ENCODE assay signal across 25 cellular contexts in the genomic region with DNA sequence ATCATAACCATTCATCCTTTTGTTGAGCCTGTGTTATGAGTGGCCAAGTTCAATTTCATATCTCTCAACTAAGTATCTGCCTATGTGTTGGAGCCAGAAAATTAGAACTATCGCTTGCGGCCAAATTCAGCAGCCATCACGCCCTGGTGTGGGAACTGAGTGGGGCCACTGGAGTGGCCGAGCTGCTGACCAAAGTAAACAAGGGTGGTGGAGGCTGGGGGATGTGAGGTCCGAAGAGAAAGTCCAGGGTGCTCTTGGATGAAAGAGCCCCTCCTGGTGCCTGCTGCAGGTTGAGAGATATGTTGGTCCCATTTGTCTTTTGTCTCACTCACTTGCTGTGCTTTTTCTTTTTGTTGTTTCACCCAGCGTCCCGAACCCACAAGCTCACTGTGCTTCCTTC. TPM values are rescaled to one million over a fixed set of nuclear protein-coding genes. Genes with fewer than 3 reads are reported as not detected.
DNase-seq lines count a peak whose midpoint lies in the region; ATAC-seq and TF ChIP-seq lines count a peak whose summit lies in the region.
"Had no signal": no experiment of that assay in that cellular context is flagged by ENCODE, and none has a peak within 500 bp of the region (broad histone marks: within the 10 kb centered on the region; RNA-seq: fewer than 3 reads in every experiment).

No MANE protein-coding gene starts in this region.

- intact Hi-C loops in left cardiac atrium (cut with DNase I): no loop called here

- no peak overlapping the region for H3K27ac Mint-ChIP-seq in GM23338
- no peak overlapping the region for H3K27ac Mint-ChIP-seq in HFFc6
- H3K27ac Mint-ChIP-seq: CD4-positive, alpha-beta memory T cell had no signal

- no peaks in the 10 kb centered on the region for H3K4me1 Mint-ChIP-seq in GM23338
- no peaks in the 10 kb centered on the region for H3K4me1 Mint-ChIP-seq in HFFc6 (ENCODE audit: low read depth)

- H3K27me3 ChIP-seq in Peyer's patch (no peaks in the 10 kb centered on the region), GM23338 (ENCODE audit: insufficient read depth) (no peaks in the 10 kb centered on the region)

- H3K36me3 ChIP-seq in Peyer's patch: peaks cover 0 to 5% (median 0%) of the 10 kb centered on the region in 3 donors
- no peaks in the 10 kb centered on the region; the same call in 1 of the 2 replicates for H3K36me3 ChIP-seq in GM23338 (ENCODE audit: insufficient read depth)

- ATAC-seq in left cardiac atrium: peak; percentile 64 to 80
- no peak for ATAC-seq in GM23338
- ATAC-seq in HG02623 (IDR thresholded peaks at IDR 0.05; ENCODE audit: unreplicated experiment): no peak
- ATAC-seq in HG02973 (IDR thresholded peaks at IDR 0.05; ENCODE audit: unreplicated experiment): no peak

- no peaks in the 10 kb centered on the region for H4K20me1 ChIP-seq in GM23338 (replicated peaks; ENCODE audit: insufficient read depth)

- no peaks in the 10 kb centered on the region for H3F3A ChIP-seq in GM23338 (replicated peaks; ENCODE audit: low read depth)

- H3K4me3 ChIP-seq in Peyer's patch: no peak overlapping the region
- no peak overlapping the region for H3K4me3 ChIP-seq in GM23338
- H3K4me3 ChIP-seq: PC-9 had no signal

- H3K9me2 ChIP-seq in GM23338 (ENCODE audit: insufficient read depth): no peaks in the 10 kb centered on the region

- H3K79me2 ChIP-seq in GM23338 (replicated peaks; ENCODE audit: insufficient read depth): no peaks in the 10 kb centered on the region

- H3K27me3 Mint-ChIP-seq in GM23338 (ENCODE audit: insufficient read depth, low read depth, poor library complexity): peaks cover 11% of the 10 kb centered on the region
- H3K27me3 Mint-ChIP-seq in HFFc6 (ENCODE audit: insufficient read depth): peaks cover 3% of the 10 kb centered on the region; the same call in 1 of the 2 replicates

- H3K9me3 ChIP-seq in Peyer's patch: no peaks in the 10 kb centered on the region

- no peak for TF ChIP-seq CTCF in Peyer's patch (IDR thresholded peaks at IDR 0.05)
- TF ChIP-seq CTCF in GM23338 (conservative IDR thresholded peaks at IDR 0.05; ENCODE audit: low read depth in 2 of 2): no peak
- TF ChIP-seq CTCF in HFFc6 (IDR thresholded peaks at IDR 0.05): no peak

- no peak overlapping the region for H2AFZ ChIP-seq in GM23338
- H2AFZ ChIP-seq: PC-9 had no signal

- no peaks in the 10 kb centered on the region for H3K36me3 Mint-ChIP-seq in GM23338 (ENCODE audit: low read depth)
- H3K36me3 Mint-ChIP-seq in HFFc6 (ENCODE audit: low read depth): no peaks in the 10 kb centered on the region
- H3K36me3 Mint-ChIP-seq: CD4-positive, alpha-beta memory T cell had no signal

- no peak overlapping the region for H3K4me3 Mint-ChIP-seq in GM23338
- no peak overlapping the region for H3K4me3 Mint-ChIP-seq in HFFc6
- H3K4me3 Mint-ChIP-seq: CD4-positive, alpha-beta memory T cell had no signal

- DNase-seq in Peyer's patch (peak in 2 of 3 donors; percentile 6 to 17), left cardiac atrium (no peak), mesenteric fat pad (ENCODE audit: low spot score) (peak; percentile 51), GM23338 (ENCODE audit: low spot score) (no peak), HFFc6 (no peak)
- DNase-seq: C1 segment of cervical spinal cord; CD4-positive, alpha-beta memory T cell; COR-L47; DMS53; GOT3; HCEC 1CT; NCI-H1092 treated with DMSO at 0.1 percent for 48 hours; NCI-H1436; NCI-H187; NCI-H2081 treated with DMSO at 0.1 percent for 48 hours; NCI-H2171; NCI-H345; NCI-H510A treated with DMSO at 0.1 percent for 48 hours; PC-9; RPMI8226; SHP77 treated with DMSO at 0.1 percent for 48 hours had no signal

- no peak overlapping the region for H3K27ac ChIP-seq in Peyer's patch
- no peak overlapping the region for H3K27ac ChIP-seq in GM23338 (ENCODE audit: low read depth)
- H3K27ac ChIP-seq: PC-9 had no signal

- TF ChIP-seq POLR2A in Peyer's patch (IDR thresholded peaks at IDR 0.05): no peak

- H3K9me3 Mint-ChIP-seq in GM23338 (no peaks in the 10 kb centered on the region), HFFc6 (peaks cover 41% of the 10 kb centered on the region)
- H3K9me3 Mint-ChIP-seq: CD4-positive, alpha-beta memory T cell had no signal

- no peak overlapping the region for H3K4me2 ChIP-seq in GM23338
- H3K4me2 ChIP-seq: PC-9 had no signal

- H3K4me1 ChIP-seq in Peyer's patch: no peaks in the 10 kb centered on the region
- H3K4me1 ChIP-seq in GM23338 (ENCODE audit: insufficient read depth): no peaks in the 10 kb centered on the region

TF ChIP-seq in GM23338, 12 proteins besides CTCF, POLR2A, EP300 and RAD21:
- TF ChIP-seq ZNF114 (CRISPR knock-in tag; IDR thresholded peaks at IDR 0.05) (no peak), POLR2AphosphoS5 (IDR thresholded peaks at IDR 0.05; ENCODE audit: low read depth) (no peak), CREB1 (CRISPR knock-in tag; IDR thresholded peaks at IDR 0.05; ENCODE audit: low read depth) (no peak)
- TF ChIP-seq, protein P1, sequence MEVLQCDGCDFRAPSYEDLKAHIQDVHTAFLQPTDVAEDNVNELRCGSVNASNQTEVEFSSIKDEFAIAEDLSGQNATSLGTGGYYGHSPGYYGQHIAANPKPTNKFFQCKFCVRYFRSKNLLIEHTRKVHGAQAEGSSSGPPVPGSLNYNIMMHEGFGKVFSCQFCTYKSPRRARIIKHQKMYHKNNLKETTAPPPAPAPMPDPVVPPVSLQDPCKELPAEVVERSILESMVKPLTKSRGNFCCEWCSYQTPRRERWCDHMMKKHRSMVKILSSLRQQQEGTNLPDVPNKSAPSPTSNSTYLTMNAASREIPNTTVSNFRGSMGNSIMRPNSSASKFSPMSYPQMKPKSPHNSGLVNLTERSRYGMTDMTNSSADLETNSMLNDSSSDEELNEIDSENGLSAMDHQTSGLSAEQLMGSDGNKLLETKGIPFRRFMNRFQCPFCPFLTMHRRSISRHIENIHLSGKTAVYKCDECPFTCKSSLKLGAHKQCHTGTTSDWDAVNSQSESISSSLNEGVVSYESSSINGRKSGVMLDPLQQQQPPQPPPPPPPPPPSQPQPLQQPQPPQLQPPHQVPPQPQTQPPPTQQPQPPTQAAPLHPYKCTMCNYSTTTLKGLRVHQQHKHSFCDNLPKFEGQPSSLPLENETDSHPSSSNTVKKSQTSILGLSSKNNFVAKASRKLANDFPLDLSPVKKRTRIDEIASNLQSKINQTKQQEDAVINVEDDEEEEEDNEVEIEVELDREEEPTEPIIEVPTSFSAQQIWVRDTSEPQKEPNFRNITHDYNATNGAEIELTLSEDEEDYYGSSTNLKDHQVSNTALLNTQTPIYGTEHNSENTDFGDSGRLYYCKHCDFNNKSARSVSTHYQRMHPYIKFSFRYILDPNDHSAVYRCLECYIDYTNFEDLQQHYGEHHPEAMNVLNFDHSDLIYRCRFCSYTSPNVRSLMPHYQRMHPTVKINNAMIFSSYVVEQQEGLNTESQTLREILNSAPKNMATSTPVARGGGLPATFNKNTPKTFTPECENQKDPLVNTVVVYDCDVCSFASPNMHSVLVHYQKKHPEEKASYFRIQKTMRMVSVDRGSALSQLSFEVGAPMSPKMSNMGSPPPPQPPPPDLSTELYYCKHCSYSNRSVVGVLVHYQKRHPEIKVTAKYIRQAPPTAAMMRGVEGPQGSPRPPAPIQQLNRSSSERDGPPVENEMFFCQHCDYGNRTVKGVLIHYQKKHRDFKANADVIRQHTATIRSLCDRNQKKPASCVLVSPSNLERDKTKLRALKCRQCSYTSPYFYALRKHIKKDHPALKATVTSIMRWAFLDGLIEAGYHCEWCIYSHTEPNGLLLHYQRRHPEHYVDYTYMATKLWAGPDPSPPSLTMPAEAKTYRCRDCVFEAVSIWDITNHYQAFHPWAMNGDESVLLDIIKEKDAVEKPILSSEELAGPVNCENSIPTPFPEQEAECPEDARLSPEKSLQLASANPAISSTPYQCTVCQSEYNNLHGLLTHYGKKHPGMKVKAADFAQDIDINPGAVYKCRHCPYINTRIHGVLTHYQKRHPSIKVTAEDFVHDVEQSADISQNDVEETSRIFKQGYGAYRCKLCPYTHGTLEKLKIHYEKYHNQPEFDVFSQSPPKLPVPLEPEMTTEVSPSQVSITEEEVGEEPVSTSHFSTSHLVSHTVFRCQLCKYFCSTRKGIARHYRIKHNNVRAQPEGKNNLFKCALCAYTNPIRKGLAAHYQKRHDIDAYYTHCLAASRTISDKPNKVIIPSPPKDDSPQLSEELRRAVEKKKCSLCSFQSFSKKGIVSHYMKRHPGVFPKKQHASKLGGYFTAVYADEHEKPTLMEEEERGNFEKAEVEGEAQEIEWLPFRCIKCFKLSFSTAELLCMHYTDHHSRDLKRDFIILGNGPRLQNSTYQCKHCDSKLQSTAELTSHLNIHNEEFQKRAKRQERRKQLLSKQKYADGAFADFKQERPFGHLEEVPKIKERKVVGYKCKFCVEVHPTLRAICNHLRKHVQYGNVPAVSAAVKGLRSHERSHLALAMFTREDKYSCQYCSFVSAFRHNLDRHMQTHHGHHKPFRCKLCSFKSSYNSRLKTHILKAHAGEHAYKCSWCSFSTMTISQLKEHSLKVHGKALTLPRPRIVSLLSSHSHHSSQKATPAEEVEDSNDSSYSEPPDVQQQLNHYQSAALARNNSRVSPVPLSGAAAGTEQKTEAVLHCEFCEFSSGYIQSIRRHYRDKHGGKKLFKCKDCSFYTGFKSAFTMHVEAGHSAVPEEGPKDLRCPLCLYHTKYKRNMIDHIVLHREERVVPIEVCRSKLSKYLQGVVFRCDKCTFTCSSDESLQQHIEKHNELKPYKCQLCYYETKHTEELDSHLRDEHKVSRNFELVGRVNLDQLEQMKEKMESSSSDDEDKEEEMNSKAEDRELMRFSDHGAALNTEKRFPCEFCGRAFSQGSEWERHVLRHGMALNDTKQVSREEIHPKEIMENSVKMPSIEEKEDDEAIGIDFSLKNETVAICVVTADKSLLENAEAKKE (CRISPR knock-in tag; IDR thresholded peaks at IDR 0.05): no peak

RNA-seq across cellular contexts. Expression of gene ADGRD1, which starts 14.9 kb away (rescaled TPM):
- total RNA-seq in Peyer's patch (10 to 100 TPM in 3 of 4 donors, 1 to 10 TPM in 1; 7.0 to 42.9 (median 27.9) TPM), left cardiac atrium (100 to 1,000 TPM; 143 to 254 TPM), mesenteric fat pad (28.5 TPM)
- total RNA-seq in GM23338 (2014; rRNA removed; shearing (Covaris generic)): 0.08 and 1.4 TPM in 2 replicates
- polyA plus RNA-seq in GM23338 (2016; fragmentation: Nextera tagmentation; extraction: Ambion mirVana): 0.75 TPM in 1 of 2 replicates, not detected in the other
- not detected for total RNA-seq in HFFc6 (2021; fragmentation: NEBNext Ultra II Directional; extraction: Animal tissue kit (Norgen Biotek cat#: 25700))
- total RNA-seq: A673; CD4-positive, alpha-beta memory T cell; HT-29; PC-9 had no signal
- polyA plus RNA-seq: CD4-positive, alpha-beta memory T cell had no signal

Comparison
In these comparisons a context has a peak if more than half of its experiments do, and no peak if none do; other contexts are left out.
1. DNase-seq: peak in Peyer's patch (2 of 3) and mesenteric fat pad (single experiment); none in left cardiac atrium (single experiment), GM23338 (single experiment) and HFFc6 (single experiment).
2. ATAC-seq: peak in left cardiac atrium (2 of 2); none in GM23338 (single experiment), HG02623 (single experiment) and HG02973 (single experiment).